In the genomic region with DNA sequence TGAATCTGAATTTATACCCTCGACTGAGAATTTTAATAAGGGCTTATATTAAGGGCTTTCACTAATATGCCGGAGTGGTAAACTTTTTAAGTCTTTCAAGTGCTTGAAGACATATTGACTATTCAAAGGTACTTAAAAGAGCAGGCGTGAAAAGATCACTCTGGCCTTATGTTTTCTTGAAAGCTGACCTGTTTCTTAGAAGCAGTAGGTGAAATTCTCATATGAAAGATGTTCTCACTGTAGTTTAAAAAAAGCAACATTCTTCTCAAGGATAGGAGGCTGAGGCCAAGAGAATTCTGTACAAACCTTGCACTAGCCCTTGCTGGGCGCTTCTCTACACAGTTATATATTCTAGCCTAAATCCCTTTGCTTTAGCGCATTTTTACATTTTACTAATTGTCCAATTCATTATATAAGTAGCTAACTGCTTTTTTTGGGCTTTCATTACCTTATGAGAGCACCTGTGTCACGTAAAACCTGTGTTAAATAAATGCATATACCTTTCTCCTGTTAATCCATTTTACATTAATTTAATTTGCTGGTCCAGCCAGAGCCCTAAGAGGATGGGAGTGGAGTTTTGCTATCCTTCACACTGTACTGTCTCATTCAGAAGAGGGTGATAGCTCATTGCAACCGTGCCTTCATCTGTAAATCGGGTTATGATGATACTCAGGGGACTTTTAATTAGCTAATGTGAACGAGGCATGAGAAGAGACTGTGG, we compare ENCODE assay signal across 8 cellular contexts. TPM values are rescaled to one million over a fixed set of nuclear protein-coding genes. Genes with fewer than 3 reads are reported as not detected.
DNase-seq lines count a peak whose midpoint lies in the region; ATAC-seq and TF ChIP-seq lines count a peak whose summit lies in the region.

No MANE protein-coding gene starts in this region.

- H3K4me3 ChIP-seq in adrenal gland (peak overlapping the region in 3 of 4 donors; percentile 30 to 76 (median 42)), lower lobe of right lung (peak overlapping the region; percentile 67), transverse colon (peak overlapping the region; percentile 48 to 66 (median 55))

- H3K27me3 ChIP-seq in adrenal gland: no peaks in the 10 kb centered on the region
- no peaks in the 10 kb centered on the region for H3K27me3 ChIP-seq in lower lobe of right lung (ENCODE audit: low read depth)
- H3K27me3 ChIP-seq in transverse colon: no peaks in the 10 kb centered on the region

- no peak for ATAC-seq in activated T-cell treated with anti-CD3 and anti-CD28 coated beads, Interleukin-2, amount 50 U/mL, for 72 hours (replicated peaks in 1 of 2)
- ATAC-seq in lower lobe of right lung (no peak), HG02938 (IDR thresholded peaks at IDR 0.05; ENCODE audit: unreplicated experiment) (no peak)

- in situ Hi-C loops in transverse colon (cut with MboI; ENCODE audit: low pct_ligation_motif_present in 1 of 4, low pct_unique_long_range_greater_than_20kb in 1 of 4, low sequenced_read_pairs in 3 of 4): loop anchor here in 3 of 4 donors (10.0 to 25.0 kb wide), 3 partner anchors 177 to 1785 kb away; a partner anchor contains a TSS

- no peak for TF ChIP-seq EP300 in transverse colon (IDR thresholded peaks at IDR 0.05; ENCODE audit: low read depth)

- H3K36me3 Mint-ChIP-seq in activated T-cell treated with anti-CD3 and anti-CD28 coated beads, Interleukin-2, amount 50 U/mL, for 72 hours (ENCODE audit: insufficient read depth in 2 of 2): no peaks in the 10 kb centered on the region

- 51 to 58% (median 53%) methylated on average over 9 of the region's 9 CpGs for WGBS in adrenal gland, 4 donors
- WGBS in transverse colon (ENCODE audit: low coverage in 1 of 2), 2 donors: 54 to 74% methylated on average over 7 to 9 of the region's 9 CpGs

- no peaks in the 10 kb centered on the region for H3K9me3 Mint-ChIP-seq in activated T-cell treated with anti-CD3 and anti-CD28 coated beads, Interleukin-2, amount 50 U/mL, for 72 hours

- H3K27ac ChIP-seq in adrenal gland: peak overlapping the region; percentile 91 to 99 (median 96)
- H3K27ac ChIP-seq in lower lobe of right lung: peak overlapping the region; percentile 95
- peak overlapping the region; percentile 90 to 98 (median 96) for H3K27ac ChIP-seq in transverse colon

- TF ChIP-seq POLR2A in adrenal gland (IDR thresholded peaks at IDR 0.05) (no peak), transverse colon (IDR thresholded peaks at IDR 0.05) (no peak)

- no peak for DNase-seq in activated T-cell treated with anti-CD3 and anti-CD28 coated beads, Interleukin-2, amount 50 U/mL, for 72 hours
- DNase-seq in activated T-cell treated with anti-CD3 and anti-CD28 coated beads, Interleukin-2, amount 50 U/mL, for 48 hours: no peak
- DNase-seq in adrenal gland (no peak), lower lobe of right lung (no peak), transverse colon (no peak), dedifferentiated amniotic fluid mesenchymal stem cell (ENCODE audit: extremely low spot score) (no peak), DMS114 treated with DMSO at 0.1 percent for 48 hours (lab: John Stamatoyannopoulos, UW; ENCODE audit: unreplicated experiment) (no peak)

- intact Hi-C loops in adrenal gland (cut with DNase I): no loop called here
- intact Hi-C loops in lower lobe of right lung (cut with DNase I): no loop called here
- intact Hi-C loops in transverse colon (cut with DNase I; ENCODE audit: low total_unique reads): no loop called here

- peaks cover 81% of the 10 kb centered on the region for H3K4me1 Mint-ChIP-seq in activated T-cell treated with anti-CD3 and anti-CD28 coated beads, Interleukin-2, amount 50 U/mL, for 72 hours (ENCODE audit: low read depth)

- H3K9me3 ChIP-seq in adrenal gland (replicated peaks in 1 of 3) (no peaks in the 10 kb centered on the region), lower lobe of right lung (no peaks in the 10 kb centered on the region), transverse colon (no peaks in the 10 kb centered on the region)

- H3K4me1 ChIP-seq in adrenal gland (replicated peaks in 1 of 2) (peaks cover 5 to 28% of the 10 kb centered on the region in 2 donors), lower lobe of right lung (peaks cover 27% of the 10 kb centered on the region), transverse colon (peaks cover 0 to 33% (median 27%) of the 10 kb centered on the region in 4 donors)

- H3K27me3 Mint-ChIP-seq in activated T-cell treated with anti-CD3 and anti-CD28 coated beads, Interleukin-2, amount 50 U/mL, for 72 hours (ENCODE audit: low read depth): no peaks in the 10 kb centered on the region

- peak overlapping the region; percentile 94 for H3K27ac Mint-ChIP-seq in activated T-cell treated with anti-CD3 and anti-CD28 coated beads, Interleukin-2, amount 50 U/mL, for 72 hours

- peak overlapping the region; percentile 73 to 78 for H3K4me3 Mint-ChIP-seq in activated T-cell treated with anti-CD3 and anti-CD28 coated beads, Interleukin-2, amount 50 U/mL, for 72 hours

- TF ChIP-seq CTCF in adrenal gland (IDR thresholded peaks at IDR 0.05) (no peak), lower lobe of right lung (IDR thresholded peaks at IDR 0.05) (no peak), transverse colon (IDR thresholded peaks at IDR 0.05) (no peak)

- no peaks in the 10 kb centered on the region for H3K36me3 ChIP-seq in adrenal gland (replicated peaks in 1 of 2)
- H3K36me3 ChIP-seq in lower lobe of right lung: no peaks in the 10 kb centered on the region
- H3K36me3 ChIP-seq in transverse colon: no peaks in the 10 kb centered on the region

RNA-seq across cellular contexts. Expression of gene HFE, which starts 59.6 kb away (rescaled TPM):
- 1 to 10 TPM; 1.3 to 1.9 TPM for total RNA-seq in activated T-cell treated with anti-CD3 and anti-CD28 coated beads, Interleukin-2, amount 50 U/mL, for 72 hours
- total RNA-seq in adrenal gland: 10 to 100 TPM; 12.9 to 32.1 (median 23.6) TPM
- 10 to 100 TPM in 1 of 3 donors, 1 to 10 TPM in 2; 6.2 to 15.9 (median 6.4) TPM for polyA plus RNA-seq in adrenal gland
- total RNA-seq in lower lobe of right lung: 12.4 TPM
- total RNA-seq in transverse colon: 1 to 10 TPM; 1.6 to 7.8 (median 5.0) TPM
